ENCODE assay signal across 21 cellular contexts in genomic region chr3:192847918-192848317, GRCh38.
DNase-seq lines count a peak whose midpoint lies in the region; ATAC-seq and TF ChIP-seq lines count a peak whose summit lies in the region.
"Had no signal": no experiment of that assay in that cellular context is flagged by ENCODE, and none has a peak within 500 bp of the region (broad histone marks: within the 10 kb centered on the region; RNA-seq: fewer than 3 reads in every experiment).

No MANE protein-coding gene starts in this region.

- CTCF ChIA-PET in Panc1 (lab: Charles Lee), result no interaction called here

- no peaks in the 10 kb centered on the region for H3K9me3 ChIP-seq in Panc1 (ENCODE audit: control insufficient read depth, insufficient read depth, low read depth, low read length)
- no peaks in the 10 kb centered on the region for H3K9me3 ChIP-seq in MG63
- H3K9me3 ChIP-seq: SJCRH30 had no signal

- no peaks in the 10 kb centered on the region for H3K9me3 Mint-ChIP-seq in osteocyte (ENCODE audit: unreplicated experiment)
- H3K9me3 Mint-ChIP-seq: dendritic cell treated with granulocyte-macrophage colony-stimulating factor and Interleukin-4, amounts not matched to agents 40 ng/mL and 50 ng/mL, for 4 days had no signal

- peaks cover 28% of the 10 kb centered on the region for H3K4me1 ChIP-seq in Panc1 (ENCODE audit: control insufficient read depth, insufficient read depth, low read length)

- POLR2A ChIA-PET in Panc1 (lab: Charles Lee), result no interaction called here

- no peaks in the 10 kb centered on the region for H3K27me3 Mint-ChIP-seq in osteocyte (ENCODE audit: unreplicated experiment)

- H3K4me3 Mint-ChIP-seq in osteocyte (ENCODE audit: unreplicated experiment), result peak overlapping the region; percentile 14
- H3K4me3 Mint-ChIP-seq: dendritic cell treated with granulocyte-macrophage colony-stimulating factor and Interleukin-4, amounts not matched to agents 40 ng/mL and 50 ng/mL, for 4 days had no signal

- TF ChIP-seq CTCF in GM12864 (IDR thresholded peaks at IDR 0.05; ENCODE audit: low read depth, low read length, missing control alignments), result no peak
- no peak for TF ChIP-seq CTCF in Panc1 (IDR thresholded peaks at IDR 0.05)
- no peak for TF ChIP-seq CTCF in choroid plexus epithelial cell (conservative IDR thresholded peaks at IDR 0.05; ENCODE audit: low read depth, low read length)
- no peak for TF ChIP-seq CTCF in osteocyte (IDR thresholded peaks at IDR 0.05)

- H3K27ac Mint-ChIP-seq in osteocyte (ENCODE audit: unreplicated experiment), result peak overlapping the region; percentile 65
- H3K27ac Mint-ChIP-seq: dendritic cell treated with granulocyte-macrophage colony-stimulating factor and Interleukin-4, amounts not matched to agents 40 ng/mL and 50 ng/mL, for 4 days had no signal

- H3K27me3 ChIP-seq in Panc1 (ENCODE audit: control insufficient read depth, insufficient read depth, low read length) (no peaks in the 10 kb centered on the region), MG63 (no peaks in the 10 kb centered on the region)
- H3K27me3 ChIP-seq: SJCRH30 had no signal

- H3K4me1 Mint-ChIP-seq in osteocyte (ENCODE audit: unreplicated experiment), result peaks cover 50% of the 10 kb centered on the region

- no peak for ATAC-seq in Panc1
- no peak for ATAC-seq in GM19452 (IDR thresholded peaks at IDR 0.05; ENCODE audit: unreplicated experiment)

- in situ Hi-C loops in Panc1 (cut with HindIII; ENCODE audit: low pct_unique_long_range_greater_than_20kb, low sequenced_read_pairs), result no loop called here

- no peak for DNase-seq in GM12864 (ENCODE audit: low read depth)
- DNase-seq in Panc1 (ENCODE audit: low read depth, low spot score), result no peak
- peak; percentile 84 for DNase-seq in choroid plexus epithelial cell (ENCODE audit: low read depth)
- DNase-seq in osteocyte (ENCODE audit: extremely low spot score, unreplicated experiment), result no peak
- DNase-seq in MG63, result no peak
- DNase-seq in stimulated activated CD4-positive, alpha-beta T cell treated with anti-CD3 and anti-CD28 coated beads, Interleukin-2, amount 100 ng/mL, for 24 hours, result no peak
- DNase-seq: activated CD4-positive, alpha-beta T cell treated with anti-CD3 and anti-CD28 coated beads for 1 hour; activated gamma-delta T cell treated with Interleukin-2 at 50 U/mL for 16 hours; aorta; C1 segment of cervical spinal cord; DMS79; glutamatergic neuron; NCI-H2081 treated with DMSO at 0.1 percent for 48 hours; NCI-H510A; posterior cingulate gyrus; SJCRH30; T1000 had no signal

- intact Hi-C loops in Panc1 (cut with micrococcal nuclease; ENCODE audit: unreplicated experiment), result no loop called here

- BruUV-seq in Panc1 (replicated peaks; lab: Mats Ljungman, UMichigan), result no TSS peak

- H3K4me3 ChIP-seq in GM12864 (ENCODE audit: low read depth, low read length) (peak overlapping the region; percentile 50; the same call in 1 of the 2 replicates), Panc1 (ENCODE audit: low read depth in 2 of 2, low read length in 2 of 2) (no peak overlapping the region), choroid plexus epithelial cell (ENCODE audit: low read depth, low read length) (no peak overlapping the region), MG63 (no peak overlapping the region)
- H3K4me3 ChIP-seq: SJCRH30, skin epidermis had no signal

- H3K36me3 ChIP-seq in Panc1 (ENCODE audit: control insufficient read depth, insufficient read depth, low read length), result no peaks in the 10 kb centered on the region
- no peaks in the 10 kb centered on the region for H3K36me3 ChIP-seq in MG63
- H3K36me3 ChIP-seq: SJCRH30 had no signal

- H3K36me3 Mint-ChIP-seq in osteocyte (ENCODE audit: unreplicated experiment), result no peaks in the 10 kb centered on the region

- peak overlapping the region; percentile 27; the same call in 1 of the 2 replicates for H3K27ac ChIP-seq in Panc1 (ENCODE audit: low read length)
- H3K27ac ChIP-seq: epithelial cell of prostate, SJCRH30, skin epidermis had no signal
